Comparison of ENCODE assay signal across 19 cellular contexts in genomic region chr11:62954478-62954877, GRCh38. TPM values are rescaled to one million over a fixed set of nuclear protein-coding genes. Genes with fewer than 3 reads are reported as not detected.
A peak's percentile ranks its signal among the peaks of the same experiment; 100 is the strongest.
DNase-seq lines count a peak whose midpoint lies in the region; ATAC-seq and TF ChIP-seq lines count a peak whose summit lies in the region.
"Had no signal": no experiment of that assay in that cellular context is flagged by ENCODE, and none has a peak within 500 bp of the region (broad histone marks: within the 10 kb centered on the region; RNA-seq: fewer than 3 reads in every experiment).

No MANE protein-coding gene starts in this region.

- H3K4me3 ChIP-seq in GM23338 = no peak overlapping the region
- H3K4me3 ChIP-seq: SJCRH30 had no signal

- H3K9me2 ChIP-seq in GM23338 (ENCODE audit: insufficient read depth) = 0 out of 2 replicates have a peak, but pooled peaks cover 8% of the 10 kb centered on the region

- H3K79me2 ChIP-seq in GM23338 (replicated peaks; ENCODE audit: insufficient read depth) = no peaks in the 10 kb centered on the region

- no peaks in the 10 kb centered on the region for H3K36me3 Mint-ChIP-seq in GM23338 (ENCODE audit: low read depth)
- no peaks in the 10 kb centered on the region for H3K36me3 Mint-ChIP-seq in osteocyte (ENCODE audit: unreplicated experiment)
- H3K36me3 Mint-ChIP-seq in effector memory CD8-positive, alpha-beta T cell (ENCODE audit: insufficient read depth) = no peaks in the 10 kb centered on the region

- TF ChIP-seq CTCF in GM23338 (conservative IDR thresholded peaks at IDR 0.05; ENCODE audit: low read depth in 2 of 2) = no peak
- TF ChIP-seq CTCF in osteocyte (IDR thresholded peaks at IDR 0.05) = no peak

- no peak overlapping the region for H3K4me2 ChIP-seq in GM23338

- H4K20me1 ChIP-seq in GM23338 (replicated peaks; ENCODE audit: insufficient read depth) = no peaks in the 10 kb centered on the region

- no peak; the same call in 2 of the 3 replicates for ATAC-seq in GM23338
- no peak for ATAC-seq in effector memory CD8-positive, alpha-beta T cell (replicated peaks)
- no peak for ATAC-seq in GM18870 (IDR thresholded peaks at IDR 0.05; ENCODE audit: unreplicated experiment)
- no peak for ATAC-seq in HG02678 (IDR thresholded peaks at IDR 0.05; ENCODE audit: unreplicated experiment)

- no peak overlapping the region for H3K27ac Mint-ChIP-seq in GM23338
- no peak overlapping the region for H3K27ac Mint-ChIP-seq in osteocyte (ENCODE audit: unreplicated experiment)
- H3K27ac Mint-ChIP-seq in effector memory CD8-positive, alpha-beta T cell = no peak overlapping the region

- no peaks in the 10 kb centered on the region for H3K27me3 ChIP-seq in GM23338 (ENCODE audit: insufficient read depth)
- H3K27me3 ChIP-seq: BE2C, SJCRH30 had no signal

- H3K9me3 Mint-ChIP-seq in GM23338 (no peaks in the 10 kb centered on the region; the same call in 2 of the 3 replicates), osteocyte (ENCODE audit: unreplicated experiment) (no peaks in the 10 kb centered on the region)
- no peaks in the 10 kb centered on the region for H3K9me3 Mint-ChIP-seq in effector memory CD8-positive, alpha-beta T cell

- H3K4me3 Mint-ChIP-seq in GM23338 (no peak overlapping the region), osteocyte (ENCODE audit: unreplicated experiment) (no peak overlapping the region)
- no peak overlapping the region for H3K4me3 Mint-ChIP-seq in effector memory CD8-positive, alpha-beta T cell

- DNase-seq in GM23338 (ENCODE audit: low spot score) (peak; percentile 37), M059J (ENCODE audit: low read depth) (peak; percentile 30), ecto neural progenitor cell (ENCODE audit: low spot score) (peak; percentile 20), osteocyte (ENCODE audit: extremely low spot score, unreplicated experiment) (peak; percentile 40)
- DNase-seq in effector memory CD8-positive, alpha-beta T cell = no peak
- DNase-seq: BE2C, DMS53, GDM1, NCI-H1105, NCI-H146, NCI-H2029, NCI-H446 treated with DMSO at 0.1 percent for 48 hours, NCI-H526 treated with DMSO at 0.1 percent for 48 hours, OCI-M1, SJCRH30 had no signal

- no peaks in the 10 kb centered on the region; the same call in 2 of the 3 replicates for H3K4me1 Mint-ChIP-seq in GM23338
- peaks cover 10% of the 10 kb centered on the region for H3K4me1 Mint-ChIP-seq in osteocyte (ENCODE audit: unreplicated experiment)
- no peaks in the 10 kb centered on the region for H3K4me1 Mint-ChIP-seq in effector memory CD8-positive, alpha-beta T cell (ENCODE audit: low read depth in 2 of 2)

- no peaks in the 10 kb centered on the region for H3F3A ChIP-seq in GM23338 (replicated peaks; ENCODE audit: low read depth)

- no peaks in the 10 kb centered on the region for H3K4me1 ChIP-seq in GM23338 (ENCODE audit: insufficient read depth)
- H3K4me1 ChIP-seq: BE2C had no signal

- peak overlapping the region; percentile 78; the same call in 1 of the 2 replicates for H2AFZ ChIP-seq in GM23338

- H3K27me3 Mint-ChIP-seq in GM23338 (ENCODE audit: insufficient read depth, low read depth, poor library complexity) = peaks cover 12% of the 10 kb centered on the region
- H3K27me3 Mint-ChIP-seq in osteocyte (ENCODE audit: unreplicated experiment) = peaks cover 15% of the 10 kb centered on the region
- peaks cover 54 to 55% of the 10 kb centered on the region in 2 donors for H3K27me3 Mint-ChIP-seq in effector memory CD8-positive, alpha-beta T cell

- H3K27ac ChIP-seq in GM23338 (ENCODE audit: low read depth) = no peak overlapping the region
- H3K27ac ChIP-seq: SJCRH30 had no signal

- H3K36me3 ChIP-seq in GM23338 (ENCODE audit: insufficient read depth) = no peaks in the 10 kb centered on the region
- H3K36me3 ChIP-seq: BE2C, SJCRH30 had no signal

TF ChIP-seq in GM23338, 12 proteins besides CTCF, POLR2A, EP300 and RAD21 (continues in another document):
- TF ChIP-seq NANOG (IDR thresholded peaks at IDR 0.05; ENCODE audit: borderline replicate concordance) (no peak), ZNF331 (CRISPR knock-in tag; IDR thresholded peaks at IDR 0.05; ENCODE audit: low read depth) (no peak), JUNB (IDR thresholded peaks at IDR 0.05; ENCODE audit: unreplicated experiment) (no peak), EZH2phosphoT487 (IDR thresholded peaks at IDR 0.05; ENCODE audit: unreplicated experiment) (no peak), EZH2 (IDR thresholded peaks at IDR 0.05; ENCODE audit: low read depth, unreplicated experiment) (no peak), STAT1 (IDR thresholded peaks at IDR 0.05; ENCODE audit: unreplicated experiment) (no peak)
- TF ChIP-seq, protein P1, sequence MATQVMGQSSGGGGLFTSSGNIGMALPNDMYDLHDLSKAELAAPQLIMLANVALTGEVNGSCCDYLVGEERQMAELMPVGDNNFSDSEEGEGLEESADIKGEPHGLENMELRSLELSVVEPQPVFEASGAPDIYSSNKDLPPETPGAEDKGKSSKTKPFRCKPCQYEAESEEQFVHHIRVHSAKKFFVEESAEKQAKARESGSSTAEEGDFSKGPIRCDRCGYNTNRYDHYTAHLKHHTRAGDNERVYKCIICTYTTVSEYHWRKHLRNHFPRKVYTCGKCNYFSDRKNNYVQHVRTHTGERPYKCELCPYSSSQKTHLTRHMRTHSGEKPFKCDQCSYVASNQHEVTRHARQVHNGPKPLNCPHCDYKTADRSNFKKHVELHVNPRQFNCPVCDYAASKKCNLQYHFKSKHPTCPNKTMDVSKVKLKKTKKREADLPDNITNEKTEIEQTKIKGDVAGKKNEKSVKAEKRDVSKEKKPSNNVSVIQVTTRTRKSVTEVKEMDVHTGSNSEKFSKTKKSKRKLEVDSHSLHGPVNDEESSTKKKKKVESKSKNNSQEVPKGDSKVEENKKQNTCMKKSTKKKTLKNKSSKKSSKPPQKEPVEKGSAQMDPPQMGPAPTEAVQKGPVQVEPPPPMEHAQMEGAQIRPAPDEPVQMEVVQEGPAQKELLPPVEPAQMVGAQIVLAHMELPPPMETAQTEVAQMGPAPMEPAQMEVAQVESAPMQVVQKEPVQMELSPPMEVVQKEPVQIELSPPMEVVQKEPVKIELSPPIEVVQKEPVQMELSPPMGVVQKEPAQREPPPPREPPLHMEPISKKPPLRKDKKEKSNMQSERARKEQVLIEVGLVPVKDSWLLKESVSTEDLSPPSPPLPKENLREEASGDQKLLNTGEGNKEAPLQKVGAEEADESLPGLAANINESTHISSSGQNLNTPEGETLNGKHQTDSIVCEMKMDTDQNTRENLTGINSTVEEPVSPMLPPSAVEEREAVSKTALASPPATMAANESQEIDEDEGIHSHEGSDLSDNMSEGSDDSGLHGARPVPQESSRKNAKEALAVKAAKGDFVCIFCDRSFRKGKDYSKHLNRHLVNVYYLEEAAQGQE (IDR thresholded peaks at IDR 0.05; ENCODE audit: unreplicated experiment) = no peak

RNA-seq across cellular contexts. Expression of gene SLC22A6, which starts 30.3 kb away (rescaled TPM):
- not detected in 2 replicates for total RNA-seq in GM23338 (2014; rRNA removed; shearing (Covaris generic))
- not detected in 2 replicates for polyA plus RNA-seq in GM23338 (2016; fragmentation: Nextera tagmentation; extraction: Ambion mirVana)
- not detected in 2 replicates for total RNA-seq in M059J (2014; rRNA removed; shearing (Covaris generic))
- total RNA-seq in osteocyte = not detected in 2 replicates
- total RNA-seq: A673, H4, SJCRH30 had no signal

RNA-seq across cellular contexts. Expression of gene CHRM1, which starts 33.3 kb away (rescaled TPM):
- 0.14 TPM in 1 of 2 replicates, not detected in the other for total RNA-seq in GM23338 (2014; rRNA removed; shearing (Covaris generic))
- 0.30 and 0.44 TPM in 2 replicates for polyA plus RNA-seq in GM23338 (2016; fragmentation: Nextera tagmentation; extraction: Ambion mirVana)
- total RNA-seq in M059J (2014; rRNA removed; shearing (Covaris generic)) = not detected in 2 replicates
- total RNA-seq in osteocyte = 0.27 and 0.31 TPM in 2 replicates
- total RNA-seq: H4, SJCRH30 had no signal

Comparison
In these comparisons a context has a peak if more than half of its experiments do, and no peak if none do; other contexts are left out.
1. DNase-seq: peak in GM23338 (single experiment), M059J (single experiment), ecto neural progenitor cell (single experiment) and osteocyte (single experiment); none in effector memory CD8-positive, alpha-beta T cell (0 of 3).